Comparison of ENCODE assay signal across 9 cellular contexts in the genomic region with DNA sequence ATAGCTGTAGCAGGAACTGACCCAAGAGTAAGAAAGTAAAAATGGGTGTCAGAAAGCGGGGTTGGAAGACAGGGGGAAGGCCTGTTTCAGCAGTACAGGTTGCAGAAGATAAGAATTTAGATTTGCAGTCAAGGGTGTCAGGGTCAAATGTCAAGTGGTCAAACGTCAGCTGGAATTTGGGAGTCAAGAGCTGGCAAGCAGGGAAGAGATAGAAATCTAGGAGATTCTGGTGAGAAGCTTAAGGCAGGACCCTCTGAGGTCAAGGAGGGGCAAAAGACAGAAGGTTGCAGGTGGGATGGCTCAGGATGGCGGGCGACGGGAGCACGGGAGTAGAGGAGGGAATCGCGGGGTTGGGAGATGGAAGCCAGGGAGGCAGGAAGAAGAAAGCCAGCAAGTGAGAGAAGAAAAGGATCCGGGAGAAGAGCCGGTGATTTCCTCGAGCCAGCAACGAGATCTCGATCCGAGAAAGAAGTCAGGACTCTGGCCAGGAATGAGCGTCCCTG. TPM values are rescaled to one million over a fixed set of nuclear protein-coding genes. Genes with fewer than 3 reads are reported as not detected.
DNase-seq lines count a peak whose midpoint lies in the region; ATAC-seq and TF ChIP-seq lines count a peak whose summit lies in the region.
"Had no signal": no experiment of that assay in that cellular context is flagged by ENCODE, and none has a peak within 500 bp of the region (broad histone marks: within the 10 kb centered on the region; RNA-seq: fewer than 3 reads in every experiment).

No MANE protein-coding gene starts in this region.

- DNase-seq in activated T-cell treated with anti-CD3 and anti-CD28 coated beads, Interleukin-2, amount 50 U/mL, for 4 hours = no peak
- DNase-seq in activated T-cell treated with anti-CD3 and anti-CD28 coated beads for 4 hours = no peak
- DNase-seq in caudate nucleus (lab: John Stamatoyannopoulos, UW) = peak in 1 of 61 donors; percentile 75
- DNase-seq in lung (ENCODE audit: low spot score) = no peak
- DNase-seq in type B pancreatic cell (ENCODE audit: extremely low spot score, unreplicated experiment) = no peak
- no peak for DNase-seq in HuH-7 (ENCODE audit: low spot score)
- no peak for DNase-seq in NCI-H2081 (lab: John Stamatoyannopoulos, UW)

- TF ChIP-seq CTCF in lung (IDR thresholded peaks at IDR 0.05; ENCODE audit: control extremely low read depth, extremely low read depth) (no peak), type B pancreatic cell (conservative IDR thresholded peaks at IDR 0.05) (no peak)

- peak overlapping the region; percentile 77 for H3K27ac ChIP-seq in caudate nucleus (ENCODE audit: low read depth, low read length)
- H3K27ac ChIP-seq in lung (ENCODE audit: low read depth in 1 of 2, low read length in 1 of 2) = peak overlapping the region; percentile 90 to 96

- H3K9me3 ChIP-seq in lung (ENCODE audit: control insufficient read depth in 2 of 2, insufficient read depth in 1 of 2, low read length in 1 of 2) = no peaks in the 10 kb centered on the region

- no peak for ATAC-seq in activated T-cell treated with anti-CD3 and anti-CD28 coated beads, Interleukin-2, amount 50 U/mL, for 4 hours
- no peak for ATAC-seq in lung (ENCODE audit: insufficient read depth, low FRiP score)
- ATAC-seq in GM18873 (IDR thresholded peaks at IDR 0.05; ENCODE audit: low FRiP score, unreplicated experiment) = no peak

- no peak overlapping the region for H3K4me3 ChIP-seq in lung

- peaks cover 24% of the 10 kb centered on the region for H3K4me1 Mint-ChIP-seq in activated T-cell treated with anti-CD3 and anti-CD28 coated beads, Interleukin-2, amount 50 U/mL, for 4 hours (ENCODE audit: low read depth)
- peaks cover 17% of the 10 kb centered on the region for H3K4me1 Mint-ChIP-seq in type B pancreatic cell (ENCODE audit: unreplicated experiment)

- no peaks in the 10 kb centered on the region for H3K27me3 Mint-ChIP-seq in activated T-cell treated with anti-CD3 and anti-CD28 coated beads, Interleukin-2, amount 50 U/mL, for 4 hours (ENCODE audit: low read depth)
- no peaks in the 10 kb centered on the region for H3K27me3 Mint-ChIP-seq in type B pancreatic cell

- no peaks in the 10 kb centered on the region for H3K9me3 Mint-ChIP-seq in activated T-cell treated with anti-CD3 and anti-CD28 coated beads, Interleukin-2, amount 50 U/mL, for 4 hours
- no peaks in the 10 kb centered on the region for H3K9me3 Mint-ChIP-seq in type B pancreatic cell

- H3K36me3 Mint-ChIP-seq in activated T-cell treated with anti-CD3 and anti-CD28 coated beads, Interleukin-2, amount 50 U/mL, for 4 hours (ENCODE audit: insufficient read depth) = peaks cover 3% of the 10 kb centered on the region
- no peaks in the 10 kb centered on the region for H3K36me3 Mint-ChIP-seq in type B pancreatic cell

- peaks cover 0 to 7% of the 10 kb centered on the region in 2 donors for H3K4me1 ChIP-seq in lung (ENCODE audit: control insufficient read depth in 2 of 2, insufficient read depth in 2 of 2, low read length in 2 of 2)

- H3K27ac Mint-ChIP-seq in type B pancreatic cell = peak overlapping the region; percentile 93

- WGBS in lung, 2 donors = 7 to 8% methylated on average over 15 of the region's 15 CpGs

- H3K4me3 Mint-ChIP-seq in activated T-cell treated with anti-CD3 and anti-CD28 coated beads, Interleukin-2, amount 50 U/mL, for 4 hours = peak overlapping the region; percentile 89
- H3K4me3 Mint-ChIP-seq in type B pancreatic cell = peak overlapping the region; percentile 92

- H3K36me3 ChIP-seq in lung (ENCODE audit: control insufficient read depth in 2 of 2, insufficient read depth in 2 of 2, low read length in 2 of 2) = no peaks in the 10 kb centered on the region

- H3K27me3 ChIP-seq in lung (ENCODE audit: control insufficient read depth, insufficient read depth) = no peaks in the 10 kb centered on the region

RNA-seq across cellular contexts. Expression of gene SLC25A35, which starts 0.3 kb away (rescaled TPM):
- total RNA-seq in activated T-cell treated with anti-CD3 and anti-CD28 coated beads, Interleukin-2, amount 50 U/mL, for 4 hours = 1 to 10 TPM; 1.7 to 1.9 (median 1.7) TPM
- total RNA-seq in lung (10 to 100 TPM in 1 of 2 donors, 1 to 10 TPM in 1; 1.2 to 11.7 TPM), type B pancreatic cell (ENCODE audit: low replicate concordance) (4.0 and 5.6 TPM in 2 replicates)
- 1 to 10 TPM; 5.5 to 9.4 TPM for polyA plus RNA-seq in lung

RNA-seq across cellular contexts. Expression of gene RANGRF, which starts 6.4 kb away (rescaled TPM):
- 10 to 100 TPM; 66.3 to 69.8 (median 67.6) TPM for total RNA-seq in activated T-cell treated with anti-CD3 and anti-CD28 coated beads, Interleukin-2, amount 50 U/mL, for 4 hours
- 10 to 100 TPM; 15.5 to 31.6 TPM for total RNA-seq in lung
- polyA plus RNA-seq in lung = 10 to 100 TPM; 39.1 to 60.1 TPM
- total RNA-seq in type B pancreatic cell (ENCODE audit: low replicate concordance) = 21.9 and 30.9 TPM in 2 replicates

RNA-seq across cellular contexts. Expression of gene ARHGEF15, which starts 15.2 kb away (rescaled TPM):
- total RNA-seq in activated T-cell treated with anti-CD3 and anti-CD28 coated beads, Interleukin-2, amount 50 U/mL, for 4 hours = not detected
- 10 to 100 TPM; 29.7 to 30.8 TPM for total RNA-seq in lung
- polyA plus RNA-seq in lung = 10 to 100 TPM; 10.1 to 17.2 TPM
- total RNA-seq in type B pancreatic cell (ENCODE audit: low replicate concordance) = 0.24 TPM in 1 of 2 replicates, not detected in the other
- total RNA-seq: Daoy had no signal

RNA-seq across cellular contexts. Expression of gene ODF4, which starts 44.8 kb away (rescaled TPM):
- not detected for total RNA-seq in activated T-cell treated with anti-CD3 and anti-CD28 coated beads, Interleukin-2, amount 50 U/mL, for 4 hours
- total RNA-seq in lung (not detected), type B pancreatic cell (ENCODE audit: low replicate concordance) (not detected in 2 replicates)
- not detected for polyA plus RNA-seq in lung
- total RNA-seq: Daoy had no signal

RNA-seq across cellular contexts. Expression of gene PFAS, which starts 45.8 kb away (rescaled TPM):
- total RNA-seq in activated T-cell treated with anti-CD3 and anti-CD28 coated beads, Interleukin-2, amount 50 U/mL, for 4 hours = 100 to 1,000 TPM; 222 to 271 (median 254) TPM
- total RNA-seq in lung (10 to 100 TPM; 20.1 to 47.6 TPM), type B pancreatic cell (ENCODE audit: low replicate concordance) (54.5 and 117 TPM in 2 replicates)
- polyA plus RNA-seq in lung = 10 to 100 TPM; 14.0 to 15.3 TPM

Comparison
In these comparisons a context has a peak if more than half of its experiments do, and no peak if none do; other contexts are left out.
1. RNA of gene ARHGEF15, which starts 15.2 kb away (total RNA-seq): 29.7 to 30.8 TPM in lung; 0.24 TPM in type B pancreatic cell and not detected in activated T-cell treated with anti-CD3 and anti-CD28 coated beads, Interleukin-2, amount 50 U/mL, for 4 hours; every median in the first group is over 10 times any median in the second.